Comparison of ENCODE assay signal across 30 cellular contexts in genomic region chr1:232826318-232826717, GRCh38. TPM values are rescaled to one million over a fixed set of nuclear protein-coding genes. Genes with fewer than 3 reads are reported as not detected.
A peak's percentile ranks its signal among the peaks of the same experiment; 100 is the strongest.
DNase-seq lines count a peak whose midpoint lies in the region; TF ChIP-seq lines count a peak whose summit lies in the region.
"Had no signal": no experiment of that assay in that cellular context is flagged by ENCODE, and none has a peak within 500 bp of the region (broad histone marks: within the 10 kb centered on the region; RNA-seq: fewer than 3 reads in every experiment).

No MANE protein-coding gene starts in this region.

- H3K36me3 Mint-ChIP-seq in activated CD4-positive, alpha-beta T cell treated with anti-CD3 and anti-CD28 coated beads, Interleukin-2, amount 10 ng/mL, durations not matched to agents 24 days and 14 days (ENCODE audit: low read depth) = no peaks in the 10 kb centered on the region
- H3K36me3 Mint-ChIP-seq: CD14-positive monocyte; CD4-positive, alpha-beta memory T cell; CD4-positive, CD25-positive, alpha-beta regulatory T cell; CD8-positive, alpha-beta memory T cell; CD8-positive, alpha-beta T cell had no signal

- H3K27ac ChIP-seq in HEK293 (ENCODE audit: extremely low read depth, low read depth, low read length) = no peak overlapping the region
- H3K27ac ChIP-seq: A549; BLaER1; BLaER1 treated with 17β-estradiol and CSF1 and Interleukin-3, amounts not matched to agents 10 nM and 100 nM; C4-2B had no signal

- H3K4me3 ChIP-seq in HEK293 (ENCODE audit: low read depth, low read length) = no peak overlapping the region
- H3K4me3 ChIP-seq: A549; BLaER1; BLaER1 treated with 17β-estradiol and CSF1 and Interleukin-3, amounts not matched to agents 10 nM and 100 nM had no signal

- in situ Hi-C loops in GM13977 (cut with MboI; ENCODE audit: low pct_unique_long_range_greater_than_20kb, low sequenced_read_pairs, unreplicated experiment) = no loop called here

- H3K9me3 Mint-ChIP-seq in activated CD4-positive, alpha-beta T cell treated with anti-CD3 and anti-CD28 coated beads, Interleukin-2, amount 10 ng/mL, durations not matched to agents 24 days and 14 days = peaks cover 20% of the 10 kb centered on the region
- H3K9me3 Mint-ChIP-seq: CD4-positive, alpha-beta T cell; CD8-positive, alpha-beta memory T cell; CD8-positive, alpha-beta T cell had no signal

- POLR2A ChIA-PET in HEK293 (lab: Yijun Ruan, JAX) = no interaction called here

- H3K27me3 Mint-ChIP-seq in activated CD4-positive, alpha-beta T cell treated with anti-CD3 and anti-CD28 coated beads, Interleukin-2, amount 10 ng/mL, durations not matched to agents 24 days and 14 days = peaks cover 4% of the 10 kb centered on the region
- H3K27me3 Mint-ChIP-seq: CD4-positive, CD25-positive, alpha-beta regulatory T cell had no signal

- CTCF ChIA-PET in HEK293 (lab: Yijun Ruan, JAX) = interaction anchor here (1.2 to 1.7 kb wide), 2 partner anchors 19 to 54 kb away, joined by 3 to 6 read pairs; no protein-coding TSS in a partner anchor

- H3K27ac Mint-ChIP-seq in activated CD4-positive, alpha-beta T cell treated with anti-CD3 and anti-CD28 coated beads, Interleukin-2, amount 10 ng/mL, durations not matched to agents 24 days and 14 days = no peak overlapping the region
- H3K27ac Mint-ChIP-seq: B cell; CD14-positive monocyte; CD4-positive, alpha-beta memory T cell; CD4-positive, alpha-beta T cell; CD8-positive, alpha-beta memory T cell; CD8-positive, alpha-beta T cell had no signal

- no peaks in the 10 kb centered on the region for H3K4me1 Mint-ChIP-seq in activated CD4-positive, alpha-beta T cell treated with anti-CD3 and anti-CD28 coated beads, Interleukin-2, amount 10 ng/mL, durations not matched to agents 24 days and 14 days
- H3K4me1 Mint-ChIP-seq: B cell; CD14-positive monocyte; CD4-positive, alpha-beta memory T cell; CD4-positive, CD25-positive, alpha-beta regulatory T cell; CD8-positive, alpha-beta memory T cell had no signal

- H3K4me1 ChIP-seq in HEK293 (ENCODE audit: control insufficient read depth, insufficient read depth, low read length) = no peaks in the 10 kb centered on the region
- H3K4me1 ChIP-seq: A549; BE2C; BLaER1; BLaER1 treated with 17β-estradiol and CSF1 and Interleukin-3, amounts not matched to agents 10 nM and 100 nM had no signal

- peak; percentile 18 for DNase-seq in activated CD4-positive, alpha-beta T cell treated with anti-CD3 and anti-CD28 coated beads, Interleukin-2, amount 10 ng/mL, durations not matched to agents 24 days and 14 days
- no peak for DNase-seq in activated CD4-positive, alpha-beta T cell treated with anti-CD3 and anti-CD28 coated beads, Interleukin-2, amount 50 U/mL, for 1 hour
- no peak for DNase-seq in GM13977 (ENCODE audit: low spot score)
- DNase-seq: 8988T; ACHN; AML-193; BE2C; C1 segment of cervical spinal cord; Caco-2; Calu3; CD4-positive, alpha-beta memory T cell; CD4-positive, alpha-beta T cell; CD4-positive, CD25-positive, alpha-beta regulatory T cell; CD8-positive, alpha-beta memory T cell; CD8-positive, alpha-beta T cell; COR-L47; DMS 273 treated with DMSO at 0.1 percent for 48 hours; DMS153; DMS53; DMS79; DMS79 treated with DMSO at 0.1 percent for 48 hours; DND-41; EL had no signal

- H3K36me3 ChIP-seq in HEK293 (ENCODE audit: control insufficient read depth in 2 of 2, insufficient read depth in 1 of 2, low read length in 2 of 2) = no peaks in the 10 kb centered on the region
- H3K36me3 ChIP-seq: BE2C; BLaER1; BLaER1 treated with 17β-estradiol and CSF1 and Interleukin-3, amounts not matched to agents 10 nM and 100 nM had no signal

- H3K9me3 ChIP-seq in HEK293 (ENCODE audit: control insufficient read depth, insufficient read depth, low read depth, low read length) = no peaks in the 10 kb centered on the region
- H3K9me3 ChIP-seq: A549, BE2C, BLaER1, Caco-2 had no signal

- no peak for TF ChIP-seq CTCF in HEK293 (tag by site-specific recombination; IDR thresholded peaks at IDR 0.05)
- TF ChIP-seq CTCF in GM13977 (IDR thresholded peaks at IDR 0.05; ENCODE audit: extremely low read depth, insufficient read depth, missing control alignments) = no peak

- H3K4me3 Mint-ChIP-seq in activated CD4-positive, alpha-beta T cell treated with anti-CD3 and anti-CD28 coated beads, Interleukin-2, amount 10 ng/mL, durations not matched to agents 24 days and 14 days = no peak overlapping the region
- H3K4me3 Mint-ChIP-seq: B cell; CD14-positive monocyte; CD4-positive, alpha-beta memory T cell; CD4-positive, alpha-beta T cell; CD4-positive, CD25-positive, alpha-beta regulatory T cell; CD8-positive, alpha-beta memory T cell; CD8-positive, alpha-beta T cell had no signal

- intact Hi-C loops in activated CD4-positive, alpha-beta T cell treated with anti-CD3 and anti-CD28 coated beads, Interleukin-2, amount 10 ng/mL, durations not matched to agents 24 days and 14 days (cut with micrococcal nuclease) = no loop called here

TF ChIP-seq in HEK293, 187 proteins besides CTCF, POLR2A, EP300 and RAD21:
- TF ChIP-seq ZNF155 (tag by site-specific recombination; IDR thresholded peaks at IDR 0.05) = no peak
- TF ChIP-seq SCRT1 (tag by site-specific recombination; IDR thresholded peaks at IDR 0.05; ENCODE audit: borderline replicate concordance) = peak; percentile 86
- no peak for TF ChIP-seq TSHZ1 (tag by site-specific recombination; IDR thresholded peaks at IDR 0.05; ENCODE audit: borderline replicate concordance)
- peak; percentile 84 for TF ChIP-seq SCRT2 (tag by site-specific recombination; IDR thresholded peaks at IDR 0.05)
- no peak for TF ChIP-seq INSM2 (tag by site-specific recombination; IDR thresholded peaks at IDR 0.05)

RNA-seq across cellular contexts. Expression of gene MAP10, which starts 21.1 kb away (rescaled TPM):
- 2.6 and 2.7 TPM in 2 replicates for total RNA-seq in activated CD4-positive, alpha-beta T cell treated with anti-CD3 and anti-CD28 coated beads, Interleukin-2, amount 10 ng/mL, durations not matched to agents 24 days and 14 days
- total RNA-seq: Caco-2 had no signal
